In the genomic region with DNA sequence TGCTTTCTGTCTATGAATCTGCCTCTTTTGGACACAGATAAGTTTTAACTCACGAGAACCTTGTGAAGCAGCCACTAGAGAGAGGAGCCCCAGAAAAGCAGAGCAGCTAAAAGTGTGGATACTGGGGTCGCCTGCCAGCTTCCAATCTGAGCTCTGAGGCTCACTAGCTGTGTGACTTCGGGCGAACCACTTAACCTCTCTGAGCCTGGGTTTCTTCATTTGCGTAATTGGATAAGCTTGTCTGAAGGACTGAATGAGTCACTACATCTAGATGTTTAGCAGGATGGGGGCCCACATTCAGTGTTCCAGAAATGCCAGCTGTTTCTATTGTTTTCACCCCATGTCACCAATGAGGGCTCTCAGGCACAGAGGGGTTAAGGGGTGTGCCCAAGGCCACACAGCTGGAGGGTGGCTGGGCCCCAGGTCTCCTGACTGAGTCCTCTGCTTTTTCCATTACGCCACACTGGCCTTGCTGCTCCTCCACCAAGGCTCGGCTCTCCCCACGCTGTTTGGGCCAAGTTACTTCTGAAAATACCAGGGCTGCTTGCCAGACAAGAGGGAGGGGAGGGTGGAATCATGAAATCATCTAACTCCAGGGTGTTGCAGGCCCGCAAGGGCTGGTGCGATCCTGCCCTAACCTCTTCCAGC, we compare ENCODE assay signal across 9 cellular contexts. TPM values are rescaled to one million over a fixed set of nuclear protein-coding genes. Genes with fewer than 3 reads are reported as not detected.
A peak's percentile ranks its signal among the peaks of the same experiment; 100 is the strongest.
DNase-seq lines count a peak whose midpoint lies in the region; ATAC-seq and TF ChIP-seq lines count a peak whose summit lies in the region.
"Had no signal": no experiment of that assay in that cellular context is flagged by ENCODE, and none has a peak within 500 bp of the region (broad histone marks: within the 10 kb centered on the region; RNA-seq: fewer than 3 reads in every experiment).

No MANE protein-coding gene starts in this region.

- DNase-seq in GOT3 (lab: John Stamatoyannopoulos, UW) (peak; percentile 84), body of pancreas (peak; percentile 88 to 97 (median 94)), hypothalamus (lab: John Stamatoyannopoulos, UW) (peak in 42 of 51 donors; percentile 23 to 85 (median 60)), glomerular visceral epithelial cell (ENCODE audit: extremely low spot score) (no peak), NCI-H526 (lab: John Stamatoyannopoulos, UW) (no peak)
- DNase-seq: endodermal cell had no signal

- H3K27ac ChIP-seq in body of pancreas, result peak overlapping the region; percentile 80 to 92 (median 88)

- H3K4me3 ChIP-seq in body of pancreas, result no peak overlapping the region
- no peak overlapping the region for H3K4me3 ChIP-seq in skeletal muscle satellite cell (ENCODE audit: low read length)

- TF ChIP-seq POLR2A in body of pancreas (IDR thresholded peaks at IDR 0.05), result peak in 1 of 3 donors; percentile 37

- H3K27me3 ChIP-seq in body of pancreas, result no peaks in the 10 kb centered on the region
- no peaks in the 10 kb centered on the region for H3K27me3 ChIP-seq in skeletal muscle satellite cell (ENCODE audit: control insufficient read depth, insufficient read depth, low read length)

- TF ChIP-seq CTCF in body of pancreas (IDR thresholded peaks at IDR 0.05), result no peak

- peak; percentile 73 for ATAC-seq in body of pancreas
- no peak for ATAC-seq in HG02588 (IDR thresholded peaks at IDR 0.05; ENCODE audit: unreplicated experiment)
- ATAC-seq in HG02763 (IDR thresholded peaks at IDR 0.05; ENCODE audit: unreplicated experiment), result no peak

- peak overlapping the region; percentile 69 for H3K4me2 ChIP-seq in skeletal muscle satellite cell (ENCODE audit: low read length)

- 34 to 36% methylated on average over 9 to 10 of the region's 10 CpGs for WGBS in body of pancreas, 2 donors

- H3K36me3 ChIP-seq in body of pancreas (replicated peaks in 1 of 2; ENCODE audit: insufficient read depth in 1 of 2, low read depth in 2 of 2) (no peaks in the 10 kb centered on the region), skeletal muscle satellite cell (ENCODE audit: insufficient read depth, low read length) (peaks cover 48% of the 10 kb centered on the region)

- intact Hi-C loops in body of pancreas (cut with DNase I), result no loop called here

- H3K4me1 ChIP-seq in body of pancreas (peaks cover 74% of the 10 kb centered on the region), skeletal muscle satellite cell (ENCODE audit: control insufficient read depth, insufficient read depth, low read length) (peaks cover 62% of the 10 kb centered on the region)

- H3K9me3 ChIP-seq in body of pancreas (no peaks in the 10 kb centered on the region), skeletal muscle satellite cell (replicated peaks; ENCODE audit: low read length) (no peaks in the 10 kb centered on the region)

- H3K9ac ChIP-seq in skeletal muscle satellite cell (ENCODE audit: low read depth, low read length), result peak overlapping the region; percentile 57

RNA-seq across cellular contexts. Expression of a gene that starts 36.2 kb away (rescaled TPM):
- total RNA-seq in body of pancreas, result 10 to 100 TPM in 1 of 2 donors, 1 to 10 TPM in 1; 9.9 to 16.9 TPM
- 23.2 and 32.2 TPM in 2 replicates for total RNA-seq in skeletal muscle satellite cell (2012; rRNA removed)

Comparison
In these comparisons a context has a peak if more than half of its experiments do, and no peak if none do; other contexts are left out.
1. DNase-seq: peak in GOT3 (single experiment), body of pancreas (4 of 4) and hypothalamus (42 of 51); none in glomerular visceral epithelial cell (single experiment) and NCI-H526 (0 of 2).